Comparison of ENCODE assay signal across 8 cellular contexts in the genomic region with DNA sequence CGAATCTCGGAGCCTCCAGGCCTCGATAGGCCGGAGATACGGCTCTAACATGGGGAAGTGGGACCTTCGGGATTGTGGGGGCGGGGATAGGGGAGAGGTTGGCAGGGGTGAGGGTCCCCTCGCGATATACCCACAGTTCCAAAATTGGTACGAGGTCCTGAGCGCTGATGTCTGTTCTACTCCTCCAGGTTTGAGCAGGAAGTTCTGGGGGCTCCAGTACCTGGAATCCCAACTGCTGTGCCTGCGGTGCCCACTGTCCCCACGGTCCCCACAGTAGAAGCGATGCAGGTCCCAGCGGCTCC. TPM values are rescaled to one million over a fixed set of nuclear protein-coding genes. Genes with fewer than 3 reads are reported as not detected.
DNase-seq lines count a peak whose midpoint lies in the region; ATAC-seq and TF ChIP-seq lines count a peak whose summit lies in the region.

No MANE protein-coding gene starts in this region.

- ATAC-seq in HG02642 (IDR thresholded peaks at IDR 0.05; ENCODE audit: poor library complexity, unreplicated experiment), result peak; percentile 4
- no peak for ATAC-seq in mucosa of descending colon
- ATAC-seq in GM18858 (IDR thresholded peaks at IDR 0.05; ENCODE audit: unreplicated experiment), result no peak
- no peak for ATAC-seq in left lobe of liver

- POLR2A ChIA-PET in AG04449 (lab: Yijun Ruan, JAX) (no interaction called here), HEK293T (lab: Yijun Ruan, JAX) (interaction anchor here (1.0 kb wide), 1 partner anchor 19 kb away, joined by 4 read pairs; the partner anchor contains the start of gene COX6B1)

- no peaks in the 10 kb centered on the region for H3K9me3 ChIP-seq in mucosa of descending colon

- peaks cover 6% of the 10 kb centered on the region for H3K36me3 ChIP-seq in mucosa of descending colon (ENCODE audit: low read depth)

- CTCF ChIA-PET in AG04449 (lab: Yijun Ruan, JAX) (no interaction called here), HEK293T (lab: Yijun Ruan, JAX) (no interaction called here)

- H3K4me3 Mint-ChIP-seq in brain, result peak overlapping the region; percentile 90 to 97 (median 96)

- H3K27me3 Mint-ChIP-seq in brain, result peaks cover 12% of the 10 kb centered on the region

- DNase-seq in AG04449 (ENCODE audit: low read depth, low spot score), result no peak
- DNase-seq in mucosa of descending colon, result no peak
- no peak for DNase-seq in left lobe of liver (ENCODE audit: low spot score)
- DNase-seq in HEK293T (ENCODE audit: extremely low spot score), result no peak
- no peak for DNase-seq in NCI-H187 treated with DMSO at 0.1 percent for 48 hours (lab: John Stamatoyannopoulos, UW)

- peaks cover 0 to 3% (median 0%) of the 10 kb centered on the region in 5 experiments for H3K9me3 Mint-ChIP-seq in brain

- TF ChIP-seq CTCF in AG04449 (IDR thresholded peaks at IDR 0.05; ENCODE audit: insufficient read depth, low read length, missing control alignments) (no peak), brain (conservative IDR thresholded peaks at IDR 0.05) (no peak), mucosa of descending colon (IDR thresholded peaks at IDR 0.05) (no peak)

- peak overlapping the region in 4 of 5 experiments; percentile 95 to 98 (median 96) for H3K27ac Mint-ChIP-seq in brain

- intact Hi-C loops in mucosa of descending colon (cut with DNase I, micrococcal nuclease), result no loop called here

- H3K4me3 ChIP-seq in AG04449 (ENCODE audit: low read depth, low read length), result peak overlapping the region; percentile 98
- H3K4me3 ChIP-seq in mucosa of descending colon, result peak overlapping the region; percentile 94

- H3K36me3 Mint-ChIP-seq in brain, result peaks cover 31% of the 10 kb centered on the region

- H3K4me1 ChIP-seq in mucosa of descending colon (ENCODE audit: low read depth), result peaks cover 9% of the 10 kb centered on the region

- H3K4me1 Mint-ChIP-seq in brain, result peaks cover 26% of the 10 kb centered on the region

TF ChIP-seq in HEK293T, 16 proteins besides CTCF, POLR2A, EP300 and RAD21:
- TF ChIP-seq ELF4 (IDR thresholded peaks at IDR 0.05), result no peak
- TF ChIP-seq L3MBTL2 (conservative IDR thresholded peaks at IDR 0.05), result no peak
- no peak for TF ChIP-seq BHLHE40 (IDR thresholded peaks at IDR 0.05; ENCODE audit: borderline replicate concordance)
- no peak for TF ChIP-seq SUZ12 (IDR thresholded peaks at IDR 0.05)
- no peak for TF ChIP-seq FOXK2 (IDR thresholded peaks at IDR 0.05)
- no peak for TF ChIP-seq ARNT (IDR thresholded peaks at IDR 0.05)
- no peak for TF ChIP-seq ZNF384 (IDR thresholded peaks at IDR 0.05)
- no peak for TF ChIP-seq TARDBP (IDR thresholded peaks at IDR 0.05)
- TF ChIP-seq PKNOX1 (IDR thresholded peaks at IDR 0.05), result no peak
- TF ChIP-seq HDGF (IDR thresholded peaks at IDR 0.05; ENCODE audit: borderline replicate concordance), result no peak
- no peak for TF ChIP-seq SP1 (IDR thresholded peaks at IDR 0.05)
- TF ChIP-seq CTBP1 (IDR thresholded peaks at IDR 0.05; ENCODE audit: borderline replicate concordance), result no peak
- TF ChIP-seq FOXA1 (IDR thresholded peaks at IDR 0.05), result no peak
- no peak for TF ChIP-seq LEF1 (IDR thresholded peaks at IDR 0.05; ENCODE audit: borderline replicate concordance)
- TF ChIP-seq FOXM1 (IDR thresholded peaks at IDR 0.05; ENCODE audit: borderline replicate concordance), result no peak
- no peak for TF ChIP-seq NFRKB (IDR thresholded peaks at IDR 0.05)

RNA-seq across cellular contexts. Expression of gene RBM42, which starts 0.4 kb away (rescaled TPM):
- 101 TPM for polyA plus RNA-seq in brain (ENCODE audit: insufficient read depth, low read depth, low replicate concordance)
- total RNA-seq in mucosa of descending colon (10 to 100 TPM; 67.4 to 73.3 (median 67.6) TPM), left lobe of liver (30.7 TPM)

RNA-seq across cellular contexts. Expression of gene ETV2, which starts 12.3 kb away (rescaled TPM):
- 5.6 TPM for polyA plus RNA-seq in brain (ENCODE audit: insufficient read depth, low read depth, low replicate concordance)
- total RNA-seq in mucosa of descending colon (1 to 10 TPM in 2 of 3 donors, under 1 TPM in 1; 0.76 to 2.0 (median 1.1) TPM), left lobe of liver (0.48 TPM)

RNA-seq across cellular contexts. Expression of gene HAUS5, which starts 16.7 kb away (rescaled TPM):
- polyA plus RNA-seq in brain (ENCODE audit: insufficient read depth, low read depth, low replicate concordance), result 10.7 TPM
- total RNA-seq in mucosa of descending colon (10 to 100 TPM in 1 of 3 donors, 1 to 10 TPM in 2; 6.4 to 13.2 (median 9.0) TPM), left lobe of liver (5.7 TPM)

RNA-seq across cellular contexts. Expression of gene COX6B1, which starts 18.8 kb away (rescaled TPM):
- polyA plus RNA-seq in brain (ENCODE audit: insufficient read depth, low read depth, low replicate concordance), result 1,011 TPM
- total RNA-seq in mucosa of descending colon (100 to 1,000 TPM; 460 to 939 (median 669) TPM), left lobe of liver (196 TPM)

RNA-seq across cellular contexts. Expression of gene UPK1A, which starts 37.0 kb away (rescaled TPM):
- not detected for polyA plus RNA-seq in brain (ENCODE audit: insufficient read depth, low read depth, low replicate concordance)
- total RNA-seq in mucosa of descending colon (not detected), left lobe of liver (not detected)
